In the genomic region with DNA sequence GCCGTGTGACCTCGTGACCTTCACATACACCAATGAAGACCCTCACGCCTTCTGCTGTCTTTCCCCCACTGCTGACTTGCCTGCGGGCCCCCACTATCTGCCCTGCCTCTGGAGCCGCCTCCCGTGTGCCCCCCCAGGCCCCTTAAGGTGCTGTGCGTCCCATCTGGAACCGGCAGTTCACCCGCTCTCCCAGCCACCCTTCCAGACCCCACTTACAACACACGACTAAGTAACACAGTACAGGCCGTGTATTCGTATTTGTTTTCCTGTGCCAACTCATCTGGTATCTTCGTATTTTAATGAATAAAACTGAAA, we compare ENCODE assay signal across 1 cellular context.
TF ChIP-seq lines count a peak whose summit lies in the region.

No MANE protein-coding gene starts in this region.

TF ChIP-seq in GM23338, 12 proteins besides CTCF, POLR2A, EP300 and RAD21:
- TF ChIP-seq JUNB (IDR thresholded peaks at IDR 0.05; ENCODE audit: unreplicated experiment) (no peak), CREB1 (CRISPR knock-in tag; IDR thresholded peaks at IDR 0.05; ENCODE audit: low read depth) (no peak), EZH2phosphoT487 (IDR thresholded peaks at IDR 0.05; ENCODE audit: unreplicated experiment) (no peak), NANOG (IDR thresholded peaks at IDR 0.05; ENCODE audit: borderline replicate concordance) (no peak), ZNF331 (CRISPR knock-in tag; IDR thresholded peaks at IDR 0.05; ENCODE audit: low read depth) (no peak), POLR2AphosphoS5 (IDR thresholded peaks at IDR 0.05; ENCODE audit: low read depth) (no peak), STAT1 (IDR thresholded peaks at IDR 0.05; ENCODE audit: unreplicated experiment) (no peak), EZH2 (IDR thresholded peaks at IDR 0.05; ENCODE audit: low read depth, unreplicated experiment) (no peak), ZNF114 (CRISPR knock-in tag; IDR thresholded peaks at IDR 0.05) (no peak)
- TF ChIP-seq, protein P1, sequence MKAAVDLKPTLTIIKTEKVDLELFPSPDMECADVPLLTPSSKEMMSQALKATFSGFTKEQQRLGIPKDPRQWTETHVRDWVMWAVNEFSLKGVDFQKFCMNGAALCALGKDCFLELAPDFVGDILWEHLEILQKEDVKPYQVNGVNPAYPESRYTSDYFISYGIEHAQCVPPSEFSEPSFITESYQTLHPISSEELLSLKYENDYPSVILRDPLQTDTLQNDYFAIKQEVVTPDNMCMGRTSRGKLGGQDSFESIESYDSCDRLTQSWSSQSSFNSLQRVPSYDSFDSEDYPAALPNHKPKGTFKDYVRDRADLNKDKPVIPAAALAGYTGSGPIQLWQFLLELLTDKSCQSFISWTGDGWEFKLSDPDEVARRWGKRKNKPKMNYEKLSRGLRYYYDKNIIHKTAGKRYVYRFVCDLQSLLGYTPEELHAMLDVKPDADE (IDR thresholded peaks at IDR 0.05), result no peak
- TF ChIP-seq, protein P2, sequence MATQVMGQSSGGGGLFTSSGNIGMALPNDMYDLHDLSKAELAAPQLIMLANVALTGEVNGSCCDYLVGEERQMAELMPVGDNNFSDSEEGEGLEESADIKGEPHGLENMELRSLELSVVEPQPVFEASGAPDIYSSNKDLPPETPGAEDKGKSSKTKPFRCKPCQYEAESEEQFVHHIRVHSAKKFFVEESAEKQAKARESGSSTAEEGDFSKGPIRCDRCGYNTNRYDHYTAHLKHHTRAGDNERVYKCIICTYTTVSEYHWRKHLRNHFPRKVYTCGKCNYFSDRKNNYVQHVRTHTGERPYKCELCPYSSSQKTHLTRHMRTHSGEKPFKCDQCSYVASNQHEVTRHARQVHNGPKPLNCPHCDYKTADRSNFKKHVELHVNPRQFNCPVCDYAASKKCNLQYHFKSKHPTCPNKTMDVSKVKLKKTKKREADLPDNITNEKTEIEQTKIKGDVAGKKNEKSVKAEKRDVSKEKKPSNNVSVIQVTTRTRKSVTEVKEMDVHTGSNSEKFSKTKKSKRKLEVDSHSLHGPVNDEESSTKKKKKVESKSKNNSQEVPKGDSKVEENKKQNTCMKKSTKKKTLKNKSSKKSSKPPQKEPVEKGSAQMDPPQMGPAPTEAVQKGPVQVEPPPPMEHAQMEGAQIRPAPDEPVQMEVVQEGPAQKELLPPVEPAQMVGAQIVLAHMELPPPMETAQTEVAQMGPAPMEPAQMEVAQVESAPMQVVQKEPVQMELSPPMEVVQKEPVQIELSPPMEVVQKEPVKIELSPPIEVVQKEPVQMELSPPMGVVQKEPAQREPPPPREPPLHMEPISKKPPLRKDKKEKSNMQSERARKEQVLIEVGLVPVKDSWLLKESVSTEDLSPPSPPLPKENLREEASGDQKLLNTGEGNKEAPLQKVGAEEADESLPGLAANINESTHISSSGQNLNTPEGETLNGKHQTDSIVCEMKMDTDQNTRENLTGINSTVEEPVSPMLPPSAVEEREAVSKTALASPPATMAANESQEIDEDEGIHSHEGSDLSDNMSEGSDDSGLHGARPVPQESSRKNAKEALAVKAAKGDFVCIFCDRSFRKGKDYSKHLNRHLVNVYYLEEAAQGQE (IDR thresholded peaks at IDR 0.05; ENCODE audit: unreplicated experiment), result no peak
- TF ChIP-seq, protein P3, sequence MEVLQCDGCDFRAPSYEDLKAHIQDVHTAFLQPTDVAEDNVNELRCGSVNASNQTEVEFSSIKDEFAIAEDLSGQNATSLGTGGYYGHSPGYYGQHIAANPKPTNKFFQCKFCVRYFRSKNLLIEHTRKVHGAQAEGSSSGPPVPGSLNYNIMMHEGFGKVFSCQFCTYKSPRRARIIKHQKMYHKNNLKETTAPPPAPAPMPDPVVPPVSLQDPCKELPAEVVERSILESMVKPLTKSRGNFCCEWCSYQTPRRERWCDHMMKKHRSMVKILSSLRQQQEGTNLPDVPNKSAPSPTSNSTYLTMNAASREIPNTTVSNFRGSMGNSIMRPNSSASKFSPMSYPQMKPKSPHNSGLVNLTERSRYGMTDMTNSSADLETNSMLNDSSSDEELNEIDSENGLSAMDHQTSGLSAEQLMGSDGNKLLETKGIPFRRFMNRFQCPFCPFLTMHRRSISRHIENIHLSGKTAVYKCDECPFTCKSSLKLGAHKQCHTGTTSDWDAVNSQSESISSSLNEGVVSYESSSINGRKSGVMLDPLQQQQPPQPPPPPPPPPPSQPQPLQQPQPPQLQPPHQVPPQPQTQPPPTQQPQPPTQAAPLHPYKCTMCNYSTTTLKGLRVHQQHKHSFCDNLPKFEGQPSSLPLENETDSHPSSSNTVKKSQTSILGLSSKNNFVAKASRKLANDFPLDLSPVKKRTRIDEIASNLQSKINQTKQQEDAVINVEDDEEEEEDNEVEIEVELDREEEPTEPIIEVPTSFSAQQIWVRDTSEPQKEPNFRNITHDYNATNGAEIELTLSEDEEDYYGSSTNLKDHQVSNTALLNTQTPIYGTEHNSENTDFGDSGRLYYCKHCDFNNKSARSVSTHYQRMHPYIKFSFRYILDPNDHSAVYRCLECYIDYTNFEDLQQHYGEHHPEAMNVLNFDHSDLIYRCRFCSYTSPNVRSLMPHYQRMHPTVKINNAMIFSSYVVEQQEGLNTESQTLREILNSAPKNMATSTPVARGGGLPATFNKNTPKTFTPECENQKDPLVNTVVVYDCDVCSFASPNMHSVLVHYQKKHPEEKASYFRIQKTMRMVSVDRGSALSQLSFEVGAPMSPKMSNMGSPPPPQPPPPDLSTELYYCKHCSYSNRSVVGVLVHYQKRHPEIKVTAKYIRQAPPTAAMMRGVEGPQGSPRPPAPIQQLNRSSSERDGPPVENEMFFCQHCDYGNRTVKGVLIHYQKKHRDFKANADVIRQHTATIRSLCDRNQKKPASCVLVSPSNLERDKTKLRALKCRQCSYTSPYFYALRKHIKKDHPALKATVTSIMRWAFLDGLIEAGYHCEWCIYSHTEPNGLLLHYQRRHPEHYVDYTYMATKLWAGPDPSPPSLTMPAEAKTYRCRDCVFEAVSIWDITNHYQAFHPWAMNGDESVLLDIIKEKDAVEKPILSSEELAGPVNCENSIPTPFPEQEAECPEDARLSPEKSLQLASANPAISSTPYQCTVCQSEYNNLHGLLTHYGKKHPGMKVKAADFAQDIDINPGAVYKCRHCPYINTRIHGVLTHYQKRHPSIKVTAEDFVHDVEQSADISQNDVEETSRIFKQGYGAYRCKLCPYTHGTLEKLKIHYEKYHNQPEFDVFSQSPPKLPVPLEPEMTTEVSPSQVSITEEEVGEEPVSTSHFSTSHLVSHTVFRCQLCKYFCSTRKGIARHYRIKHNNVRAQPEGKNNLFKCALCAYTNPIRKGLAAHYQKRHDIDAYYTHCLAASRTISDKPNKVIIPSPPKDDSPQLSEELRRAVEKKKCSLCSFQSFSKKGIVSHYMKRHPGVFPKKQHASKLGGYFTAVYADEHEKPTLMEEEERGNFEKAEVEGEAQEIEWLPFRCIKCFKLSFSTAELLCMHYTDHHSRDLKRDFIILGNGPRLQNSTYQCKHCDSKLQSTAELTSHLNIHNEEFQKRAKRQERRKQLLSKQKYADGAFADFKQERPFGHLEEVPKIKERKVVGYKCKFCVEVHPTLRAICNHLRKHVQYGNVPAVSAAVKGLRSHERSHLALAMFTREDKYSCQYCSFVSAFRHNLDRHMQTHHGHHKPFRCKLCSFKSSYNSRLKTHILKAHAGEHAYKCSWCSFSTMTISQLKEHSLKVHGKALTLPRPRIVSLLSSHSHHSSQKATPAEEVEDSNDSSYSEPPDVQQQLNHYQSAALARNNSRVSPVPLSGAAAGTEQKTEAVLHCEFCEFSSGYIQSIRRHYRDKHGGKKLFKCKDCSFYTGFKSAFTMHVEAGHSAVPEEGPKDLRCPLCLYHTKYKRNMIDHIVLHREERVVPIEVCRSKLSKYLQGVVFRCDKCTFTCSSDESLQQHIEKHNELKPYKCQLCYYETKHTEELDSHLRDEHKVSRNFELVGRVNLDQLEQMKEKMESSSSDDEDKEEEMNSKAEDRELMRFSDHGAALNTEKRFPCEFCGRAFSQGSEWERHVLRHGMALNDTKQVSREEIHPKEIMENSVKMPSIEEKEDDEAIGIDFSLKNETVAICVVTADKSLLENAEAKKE (CRISPR knock-in tag; IDR thresholded peaks at IDR 0.05), result no peak
